ENCODE assay signal across 21 cellular contexts in the genomic region with DNA sequence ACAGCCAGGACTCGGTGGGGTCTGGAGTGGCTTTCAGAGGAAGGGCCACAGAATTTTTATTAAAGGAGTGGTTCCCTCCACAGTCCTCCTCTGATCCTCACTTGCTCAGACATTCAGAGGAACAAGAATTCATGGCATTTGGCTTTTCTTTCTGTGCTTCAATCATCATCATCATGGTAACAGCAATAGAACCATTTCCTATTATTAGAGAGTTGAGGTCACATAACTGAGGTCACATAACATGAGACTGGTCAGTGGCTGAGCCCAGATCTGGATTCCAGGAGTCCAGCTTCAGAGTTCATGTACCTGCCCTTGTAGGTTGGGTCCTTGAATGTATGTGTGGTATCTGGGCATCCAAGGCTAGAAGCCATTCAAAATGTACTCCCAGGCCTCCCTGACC.
"Had no signal": no experiment of that assay in that cellular context is flagged by ENCODE, and none has a peak within 500 bp of the region (broad histone marks: within the 10 kb centered on the region; RNA-seq: fewer than 3 reads in every experiment).

No MANE protein-coding gene starts in this region.

- H3K9me3 ChIP-seq: SJSA1 had no signal

- H3K36me3 ChIP-seq: SJSA1 had no signal

- H3K4me3 ChIP-seq: K562, SJSA1, SK-N-MC had no signal

- DNase-seq: Kasumi-1, MM.1S, NCI-H1092 treated with DMSO at 0.1 percent for 48 hours, NCI-H1436, NCI-H187, NCI-H2029, NCI-H2081 treated with DMSO at 0.1 percent for 48 hours, NCI-H2171, NCI-H226, NCI-H446, NCI-H524 treated with DMSO at 0.1 percent for 48 hours, NCI-H69, NCI-H774, Right ventricle myocardium superior, RPMI8226, SIG-M5 had no signal

- H3K27ac ChIP-seq: HL-60, KMS-11, SJSA1, SK-N-MC had no signal

- H3K27me3 ChIP-seq: SJSA1 had no signal

- H3K4me2 ChIP-seq: KMS-11 had no signal

- H3K9ac ChIP-seq: KMS-11 had no signal
